Comparison of ENCODE assay signal across 19 cellular contexts in the genomic region with DNA sequence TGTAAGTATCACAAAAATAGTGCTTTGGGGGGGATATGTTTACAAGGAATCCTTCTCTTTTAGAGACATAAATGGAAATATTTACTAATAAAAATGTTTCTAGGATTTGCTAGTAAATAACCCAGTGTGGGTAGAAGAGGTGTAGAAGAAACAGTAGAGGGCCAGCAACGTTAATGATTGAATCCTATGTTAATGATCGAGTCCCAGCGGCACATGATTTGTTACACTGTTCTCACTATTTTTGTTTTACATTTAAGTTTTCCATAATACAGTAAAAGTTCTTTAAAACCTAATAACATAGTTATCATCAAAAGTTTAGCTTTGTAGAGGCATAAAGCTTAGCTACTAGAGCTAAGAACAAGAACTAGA.
"Had no signal": no experiment of that assay in that cellular context is flagged by ENCODE, and none has a peak within 500 bp of the region (broad histone marks: within the 10 kb centered on the region; RNA-seq: fewer than 3 reads in every experiment).

No MANE protein-coding gene starts in this region.

- ATAC-seq: activated CD8-positive, alpha-beta memory T cell treated with anti-CD3 and anti-CD28 coated beads, Interleukin-2, amount 10 ng/mL, durations not matched to agents 7 days and 5 days; activated CD8-positive, alpha-beta T cell treated with anti-CD3 and anti-CD28 coated beads for 36 hours; activated naive CD8-positive, alpha-beta T cell treated with anti-CD3 and anti-CD28 coated beads, Interleukin-2, amount 50 U/mL, for 24 hours; left colon; stimulated activated naive CD8-positive, alpha-beta T cell treated with anti-CD3 and anti-CD28 coated beads, Interleukin-15, amount 100 ng/mL, for 72 hours had no signal

- H3K27me3 ChIP-seq: cardiac muscle cell, transverse colon had no signal

- H3K4me3 ChIP-seq: cardiac muscle cell, lung, transverse colon had no signal

- H3K27ac ChIP-seq: transverse colon had no signal

- FAIRE-seq: islet of Langerhans, urothelium cell line had no signal

- H3K9me3 ChIP-seq: transverse colon had no signal

- H3K36me3 ChIP-seq: transverse colon had no signal

- DNase-seq: activated CD4-positive, alpha-beta T cell treated with anti-CD3 and anti-CD28 coated beads, Interleukin-2, amount 10 ng/mL, durations not matched to agents 24 days and 14 days; activated CD8-positive, alpha-beta memory T cell treated with anti-CD3 and anti-CD28 coated beads, Interleukin-2, amount 10 ng/mL, durations not matched to agents 7 days and 5 days; activated CD8-positive, alpha-beta T cell treated with anti-CD3 and anti-CD28 coated beads for 36 hours; activated gamma-delta T cell; activated naive CD4-positive, alpha-beta T cell treated with anti-CD3 and anti-CD28 coated beads, Interleukin-2, amount 50 U/mL, for 16 hours; activated naive CD8-positive, alpha-beta T cell treated with anti-CD3 and anti-CD28 coated beads, Interleukin-2, amount 50 U/mL, for 24 hours; effector CD4-positive, alpha-beta T cell; foreskin melanocyte; left colon; naive B cell; occipital lobe; posterior cingulate gyrus; stimulated activated CD4-positive, alpha-beta T cell treated with anti-CD3 and anti-CD28 coated beads, Interleukin-12 subunit alpha, Interleukin-12 subunit beta, amount 100 ng/mL, for 4 hours; stimulated activated naive CD8-positive, alpha-beta T cell treated with anti-CD3 and anti-CD28 coated beads, Interleukin-15, amount 100 ng/mL, for 72 hours; transverse colon had no signal
